ENCODE assay signal across 11 cellular contexts in genomic region chr22:46107753-46108563, GRCh38. TPM values are rescaled to one million over a fixed set of nuclear protein-coding genes. Genes with fewer than 3 reads are reported as not detected.
DNase-seq lines count a peak whose midpoint lies in the region; ATAC-seq and TF ChIP-seq lines count a peak whose summit lies in the region.
"Had no signal": no experiment of that assay in that cellular context is flagged by ENCODE, and none has a peak within 500 bp of the region (broad histone marks: within the 10 kb centered on the region; RNA-seq: fewer than 3 reads in every experiment).

No MANE protein-coding gene starts in this region.

- intact Hi-C loops in heart left ventricle (cut with DNase I) (loop anchor here in 3 of 10 donors (2.0 to 5.0 kb wide), 3 partner anchors 17 to 36 kb away; no protein-coding TSS in a partner anchor), Right ventricle myocardium inferior (cut with DNase I) (loop anchor here (2.0 kb wide), 1 partner anchor 15 kb away; no protein-coding TSS in a partner anchor), vagina (cut with DNase I) (no loop called here)

- no peak for TF ChIP-seq CTCF in heart left ventricle (IDR thresholded peaks at IDR 0.05)
- no peak for TF ChIP-seq CTCF in fibroblast of lung (conservative IDR thresholded peaks at IDR 0.05 in 1 of 2, IDR thresholded peaks at IDR 0.05 in 1 of 2; ENCODE audit: low read depth in 1 of 2, low read length in 2 of 2)
- TF ChIP-seq CTCF in vagina (IDR thresholded peaks at IDR 0.05) = no peak

- no peak overlapping the region for H3K4me3 ChIP-seq in heart left ventricle
- H3K4me3 ChIP-seq in fibroblast of lung (replicated peaks in 1 of 4; ENCODE audit: control extremely low read depth in 1 of 4, insufficient read depth in 1 of 4, low read depth in 3 of 4, low read length in 4 of 4) = no peak overlapping the region
- no peak overlapping the region for H3K4me3 ChIP-seq in neuronal stem cell (ENCODE audit: low read length in 2 of 2)
- H3K4me3 ChIP-seq in vagina = no peak overlapping the region
- H3K4me3 ChIP-seq: neural progenitor cell had no signal

- peaks cover 42 to 100% (median 98%) of the 10 kb centered on the region in 12 donors for H3K4me1 ChIP-seq in heart left ventricle
- H3K4me1 ChIP-seq in fibroblast of lung (ENCODE audit: control insufficient read depth, extremely low read depth, insufficient read depth, low read length) = peaks cover 75% of the 10 kb centered on the region
- H3K4me1 ChIP-seq in neuronal stem cell (ENCODE audit: control insufficient read depth in 2 of 2, insufficient read depth in 1 of 2, low read depth in 1 of 2, low read length in 2 of 2) = peaks cover 5 to 12% of the 10 kb centered on the region in 2 donors
- peaks cover 98% of the 10 kb centered on the region for H3K4me1 ChIP-seq in vagina

- H2AK5ac ChIP-seq in neuronal stem cell (ENCODE audit: low read depth, low read length) = peak overlapping the region; percentile 6

- H4K91ac ChIP-seq in neuronal stem cell (ENCODE audit: low read depth, low read length, poor library complexity) = no peak overlapping the region

- no peak overlapping the region for H3K4ac ChIP-seq in neuronal stem cell (ENCODE audit: low read length)

- H3K18ac ChIP-seq in neuronal stem cell (ENCODE audit: low read length) = peak overlapping the region; percentile 27

- H2BK120ac ChIP-seq in neuronal stem cell (ENCODE audit: low read depth, low read length) = no peak overlapping the region

- H3K4me2 ChIP-seq in fibroblast of lung (ENCODE audit: extremely low read depth, insufficient read depth, low read length) = no peak overlapping the region
- H3K4me2 ChIP-seq in neuronal stem cell (ENCODE audit: insufficient read depth, low read length, poor library complexity, severe bottlenecking) = no peak overlapping the region
- H3K4me2 ChIP-seq: neural progenitor cell had no signal

- no peak overlapping the region for H2BK12ac ChIP-seq in neuronal stem cell (ENCODE audit: low read length)

- H4K20me1 ChIP-seq in fibroblast of lung (ENCODE audit: control insufficient read depth, extremely low read depth, insufficient read depth, low read length) = no peaks in the 10 kb centered on the region

- no peak for TF ChIP-seq POLR2A in heart left ventricle (IDR thresholded peaks at IDR 0.05)
- no peak for TF ChIP-seq POLR2A in vagina (IDR thresholded peaks at IDR 0.05)

- H3K36me3 ChIP-seq in heart left ventricle (peaks cover 0 to 82% (median 59%) of the 10 kb centered on the region in 9 donors), fibroblast of lung (ENCODE audit: control insufficient read depth, insufficient read depth, low read length) (peaks cover 81% of the 10 kb centered on the region), neuronal stem cell (replicated peaks in 1 of 2; ENCODE audit: control insufficient read depth in 2 of 2, insufficient read depth in 2 of 2, low read length in 2 of 2) (no peaks in the 10 kb centered on the region), vagina (peaks cover 0 to 35% of the 10 kb centered on the region in 2 donors)
- H3K36me3 ChIP-seq: neural progenitor cell had no signal

- no peak overlapping the region for H2BK15ac ChIP-seq in neuronal stem cell (ENCODE audit: low read length)

- 50 to 63% (median 52%) methylated on average over 14 to 22 of the region's 22 CpGs for WGBS in heart left ventricle, 4 donors
- WGBS in neuronal stem cell (ENCODE audit: extremely low coverage in 2 of 2, insufficient read length in 2 of 2, insufficient replicate concordance in 1 of 2), 2 donors = no CpG with 5 or more reads among the region's 22 CpGs

- no peak overlapping the region for H2BK5ac ChIP-seq in neuronal stem cell (ENCODE audit: low read length)

- H3K27ac ChIP-seq in heart left ventricle (peak overlapping the region; percentile 35 to 88 (median 82)), fibroblast of lung (ENCODE audit: insufficient read depth, low read length) (peak overlapping the region; percentile 51), neuronal stem cell (replicated peaks; ENCODE audit: low read length) (no peak overlapping the region), vagina (peak overlapping the region; percentile 80)
- H3K27ac ChIP-seq: neural progenitor cell had no signal

- ATAC-seq in heart left ventricle (peak in 2 of 4 donors; percentile 10 to 14), Right ventricle myocardium inferior (no peak), HG03097 (IDR thresholded peaks at IDR 0.05; ENCODE audit: low FRiP score, unreplicated experiment) (no peak), GM21367 (IDR thresholded peaks at IDR 0.05; ENCODE audit: unreplicated experiment) (no peak)

- H2AFZ ChIP-seq in fibroblast of lung (ENCODE audit: low read length) = no peak overlapping the region
- H2AFZ ChIP-seq in neuronal stem cell (ENCODE audit: low read length) = no peak overlapping the region
- H2AFZ ChIP-seq: neural progenitor cell had no signal

- H4K8ac ChIP-seq in neuronal stem cell (ENCODE audit: low read depth, low read length) = no peak overlapping the region

- H3K23ac ChIP-seq in neuronal stem cell (ENCODE audit: low read depth, low read length, poor library complexity) = no peak overlapping the region

- peaks cover 2% of the 10 kb centered on the region for H3K79me1 ChIP-seq in neuronal stem cell (ENCODE audit: low read depth, low read length)

- peaks cover 92% of the 10 kb centered on the region for H3K79me2 ChIP-seq in fibroblast of lung (ENCODE audit: control insufficient read depth, insufficient read depth, low read length)

- no peak overlapping the region for H3K9ac ChIP-seq in fibroblast of lung (ENCODE audit: insufficient read depth, low read length)
- peak overlapping the region; percentile 60 for H3K9ac ChIP-seq in neuronal stem cell (ENCODE audit: low read depth, low read length, poor library complexity)
- H3K9ac ChIP-seq: neural progenitor cell had no signal

- H3K9me3 ChIP-seq in heart left ventricle (no peaks in the 10 kb centered on the region), fibroblast of lung (ENCODE audit: control insufficient read depth, insufficient read depth, low read depth, low read length) (no peaks in the 10 kb centered on the region), neuronal stem cell (replicated peaks in 1 of 2; ENCODE audit: control insufficient read depth in 2 of 2, insufficient read depth in 1 of 2, low read depth in 1 of 2, low read length in 2 of 2) (no peaks in the 10 kb centered on the region), vagina (no peaks in the 10 kb centered on the region)

- DNase-seq in heart left ventricle = no peak
- DNase-seq in Right ventricle myocardium inferior (ENCODE audit: missing footprints) = no peak
- DNase-seq in fibroblast of lung (ENCODE audit: low read depth in 2 of 2) = no peak
- DNase-seq in neuronal stem cell (ENCODE audit: low spot score) = no peak
- DNase-seq in vagina (ENCODE audit: extremely low spot score in 2 of 2) = no peak
- DNase-seq in HuH-7.5 (ENCODE audit: low spot score) = no peak
- DNase-seq: stimulated activated CD4-positive, alpha-beta T cell treated with anti-CD3 and anti-CD28 coated beads, Interleukin-4, amount 100 ng/mL, for 1 hour; trophoblast cell had no signal

- peak overlapping the region; percentile 63 for H3K14ac ChIP-seq in neuronal stem cell (ENCODE audit: low read length)

- H3K27me3 ChIP-seq in heart left ventricle (no peaks in the 10 kb centered on the region), fibroblast of lung (ENCODE audit: control insufficient read depth, insufficient read depth, low read length) (no peaks in the 10 kb centered on the region), neuronal stem cell (ENCODE audit: control insufficient read depth in 3 of 3, insufficient read depth in 3 of 3, low read depth in 1 of 3, low read length in 3 of 3) (peaks cover 0 to 86% (median 0%) of the 10 kb centered on the region in 3 experiments), vagina (no peaks in the 10 kb centered on the region)
- H3K27me3 ChIP-seq: neural progenitor cell had no signal

RNA-seq across cellular contexts. Expression of gene PPARA, which starts 42.4 kb away (rescaled TPM):
- total RNA-seq in heart left ventricle = 10 to 100 TPM; 51.0 to 96.4 (median 83.6) TPM
- polyA plus RNA-seq in heart left ventricle = 10 to 100 TPM; 21.1 to 60.9 TPM
- total RNA-seq in Right ventricle myocardium inferior = 70.5 TPM
- total RNA-seq in fibroblast of lung = 14.6 and 17.5 TPM in 2 replicates
- polyA plus RNA-seq in fibroblast of lung = 7.9 and 10.2 TPM in 2 replicates
- polyA plus RNA-seq in fibroblast of lung (2012) = 5.4 and 7.3 TPM in 2 replicates
- polyA minus RNA-seq in fibroblast of lung (ENCODE audit: low replicate concordance) = 17.7 and 19.3 TPM in 2 replicates
- 4.4 TPM for polyA plus RNA-seq in neuronal stem cell (2013, experiment 1 of 2)
- 4.3 TPM for polyA plus RNA-seq in neuronal stem cell (2013, experiment 2 of 2)
- 13.5 TPM for total RNA-seq in vagina
